ENCODE assay signal across 25 cellular contexts in genomic region chr3:72196377-72196929, GRCh38.
"Had no signal": no experiment of that assay in that cellular context is flagged by ENCODE, and none has a peak within 500 bp of the region (broad histone marks: within the 10 kb centered on the region; RNA-seq: fewer than 3 reads in every experiment).

No MANE protein-coding gene starts in this region.

- H3K4me1 ChIP-seq: esophagus muscularis mucosa, foreskin keratinocyte, left lung, prostate gland, right atrium auricular region, stomach, thyroid gland, vagina had no signal

- FAIRE-seq: colon, endothelial cell of umbilical vein, kidney had no signal

- H3K9me3 ChIP-seq: prostate gland, thyroid gland, vagina had no signal

- ATAC-seq: foreskin keratinocyte; left lung; naive thymus-derived CD8-positive, alpha-beta T cell; sciatic nerve; stimulated activated effector memory CD8-positive, alpha-beta T cell treated with anti-CD3 and anti-CD28 coated beads, Interleukin-12 subunit alpha, Interleukin-12 subunit beta, amount 100 ng/mL, for 72 hours had no signal

- H3K27ac ChIP-seq: esophagus muscularis mucosa, foreskin keratinocyte, left lung, prostate gland, right atrium auricular region, stomach, thyroid gland, vagina had no signal

- DNase-seq: dorsolateral prefrontal cortex; effector CD4-positive, alpha-beta T cell; foreskin keratinocyte; glutamatergic neuron; kidney; left lung; mesenchymal stem cell; midbrain; naive thymus-derived CD8-positive, alpha-beta T cell; nephron progenitor cell; nucleus accumbens; stimulated activated CD4-positive, alpha-beta T cell treated with anti-CD3 and anti-CD28 coated beads, Interleukin-2, amount 100 ng/mL, for 24 hours; stimulated activated CD4-positive, alpha-beta T cell treated with anti-CD3 and anti-CD28 coated beads, Interleukin-4, amount 100 ng/mL, for 24 hours; stimulated activated naive CD4-positive, alpha-beta T cell treated with Interleukin-2 at 50 U/mL for 16 hours; stomach; trophoblast cell had no signal

- H3K4me3 ChIP-seq: dorsolateral prefrontal cortex, esophagus muscularis mucosa, left lung, prostate gland, right atrium auricular region, stomach, thyroid gland, vagina had no signal

- H3K27me3 ChIP-seq: dorsolateral prefrontal cortex, left lung, right atrium auricular region, stomach, vagina had no signal

- H3K36me3 ChIP-seq: esophagus muscularis mucosa, left lung, prostate gland, right atrium auricular region, stomach, thyroid gland, vagina had no signal
